1 cellular context compared by ENCODE assay signal in genomic region chr13:44243198-44243852, GRCh38.
A peak's percentile ranks its signal among the peaks of the same experiment; 100 is the strongest.
TF ChIP-seq lines count a peak whose summit lies in the region.

No MANE protein-coding gene starts in this region.

TF ChIP-seq in K562, 482 proteins besides CTCF, POLR2A, EP300 and RAD21 (continued from another document):
- TF ChIP-seq TFAP4 (CRISPR knock-in tag; IDR thresholded peaks at IDR 0.05; ENCODE audit: borderline replicate concordance) = 0 out of 2 replicates have a peak, but pooled peaks have one; percentile 32
- 0 out of 2 replicates have a peak, but pooled peaks have one; percentile 22 for TF ChIP-seq SOX6 (IDR thresholded peaks at IDR 0.05)
- TF ChIP-seq U2AF2 (optimal IDR thresholded peaks at IDR 0.05; ENCODE audit: low read depth, low read length) = no peak
- TF ChIP-seq ZNF830 (CRISPR knock-in tag; IDR thresholded peaks at IDR 0.05) = no peak
- no peak for TF ChIP-seq KDM1A (IDR thresholded peaks at IDR 0.05)
- TF ChIP-seq ZNF740 (CRISPR knock-in tag; IDR thresholded peaks at IDR 0.05) = peak; percentile 82; the same call in 1 of the 2 replicates
- TF ChIP-seq ZNF740 (tag; IDR thresholded peaks at IDR 0.05) = no peak
- no peak for TF ChIP-seq MCM5 (IDR thresholded peaks at IDR 0.05; ENCODE audit: low read depth)
- no peak for TF ChIP-seq SREBF2 (CRISPR knock-in tag; IDR thresholded peaks at IDR 0.05)
- TF ChIP-seq PKNOX1 (IDR thresholded peaks at IDR 0.05) = peak; percentile 88
